18 cellular contexts compared by ENCODE assay signal in genomic region chr6:35357671-35358070, GRCh38.
"Had no signal": no experiment of that assay in that cellular context is flagged by ENCODE, and none has a peak within 500 bp of the region (broad histone marks: within the 10 kb centered on the region; RNA-seq: fewer than 3 reads in every experiment).

No MANE protein-coding gene starts in this region.

- H3K27ac ChIP-seq: cardiac muscle cell, neutrophil, parathyroid adenoma had no signal

- H3K27ac Mint-ChIP-seq: activated naive CD4-positive, alpha-beta T cell treated with anti-CD3 and anti-CD28 coated beads, Interleukin-2, amount 10 ng/mL, durations not matched to agents 7 days and 5 days; immature natural killer cell; natural killer cell had no signal

- H3K4me3 ChIP-seq: cardiac muscle cell, left ventricle myocardium inferior, sigmoid colon, thyroid gland had no signal

- ATAC-seq: activated T-cell treated with anti-CD3 and anti-CD28 coated beads, Interleukin-2, amount 50 U/mL, for 4 hours; natural killer cell had no signal

- H3K9ac ChIP-seq: parathyroid adenoma had no signal

- DNase-seq: activated CD8-positive, alpha-beta memory T cell treated with anti-CD3 and anti-CD28 coated beads, Interleukin-2, amount 50 U/mL, for 4 hours; activated effector memory CD4-positive, alpha-beta T cell treated with anti-CD3 and anti-CD28 coated beads, Interleukin-2, amount 50 U/mL, for 16 hours; activated naive CD4-positive, alpha-beta T cell treated with anti-CD3 and anti-CD28 coated beads, Interleukin-2, amount 10 ng/mL, durations not matched to agents 7 days and 5 days; activated T-cell treated with anti-CD3 and anti-CD28 coated beads, Interleukin-2, amount 50 U/mL, for 4 hours; amygdala; immature natural killer cell; left ventricle myocardium inferior; natural killer cell; sigmoid colon; stimulated activated CD4-positive, alpha-beta T cell treated with anti-CD3 and anti-CD28 coated beads, Interleukin-2, amount 100 ng/mL, for 48 hours; stimulated activated CD8-positive, alpha-beta memory T cell treated with anti-CD3 and anti-CD28 coated beads, Interleukin-4, amount 100 ng/mL, for 48 hours; stimulated activated naive CD4-positive, alpha-beta T cell; T-helper 1 cell; T-helper 9 cell; thyroid gland had no signal

- H3K27me3 ChIP-seq: cardiac muscle cell, neutrophil, sigmoid colon, thyroid gland had no signal

- H3K9me3 ChIP-seq: left ventricle myocardium inferior, neutrophil, sigmoid colon, thyroid gland had no signal

- H3K4me3 Mint-ChIP-seq: activated naive CD4-positive, alpha-beta T cell treated with anti-CD3 and anti-CD28 coated beads, Interleukin-2, amount 10 ng/mL, durations not matched to agents 7 days and 5 days; activated T-cell treated with anti-CD3 and anti-CD28 coated beads, Interleukin-2, amount 50 U/mL, for 4 hours; immature natural killer cell; natural killer cell had no signal

- H3K27me3 Mint-ChIP-seq: activated naive CD4-positive, alpha-beta T cell treated with anti-CD3 and anti-CD28 coated beads, Interleukin-2, amount 10 ng/mL, durations not matched to agents 7 days and 5 days had no signal

- H3K9me3 Mint-ChIP-seq: activated naive CD4-positive, alpha-beta T cell treated with anti-CD3 and anti-CD28 coated beads, Interleukin-2, amount 10 ng/mL, durations not matched to agents 7 days and 5 days; activated T-cell treated with anti-CD3 and anti-CD28 coated beads, Interleukin-2, amount 50 U/mL, for 4 hours; immature natural killer cell; natural killer cell had no signal

- H2AFZ ChIP-seq: parathyroid adenoma had no signal
